ENCODE assay signal across 8 cellular contexts in the genomic region with DNA sequence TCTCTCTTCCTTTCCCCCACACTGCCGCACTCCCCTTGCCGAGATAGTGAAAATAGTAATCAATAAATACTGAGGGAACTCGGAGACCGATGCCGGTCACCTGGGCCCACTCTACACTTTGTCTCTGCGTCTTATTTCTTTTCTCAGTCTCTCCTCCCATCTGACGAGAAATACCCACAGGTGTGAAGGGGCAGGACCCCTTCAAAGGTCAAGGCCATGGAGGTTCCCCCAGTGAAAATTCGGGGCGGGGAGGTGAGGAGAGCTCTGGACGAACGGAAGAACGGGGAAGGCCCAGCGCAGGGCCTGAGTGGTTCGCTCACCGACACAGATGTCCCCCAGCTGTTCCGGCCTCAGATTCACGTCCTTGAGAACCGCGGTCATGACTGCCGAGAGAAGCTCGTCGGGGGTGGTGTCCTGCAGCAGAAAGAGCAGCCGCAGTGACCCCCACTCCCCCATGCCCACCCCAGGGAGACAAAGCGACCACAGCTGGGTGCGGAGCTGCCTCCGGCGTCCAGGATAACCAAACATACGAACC. TPM values are rescaled to one million over a fixed set of nuclear protein-coding genes. Genes with fewer than 3 reads are reported as not detected.
DNase-seq lines count a peak whose midpoint lies in the region; ATAC-seq and TF ChIP-seq lines count a peak whose summit lies in the region.

No MANE protein-coding gene starts in this region.

- H4K20me1 ChIP-seq in HCT116 (ENCODE audit: insufficient read depth) (no peaks in the 10 kb centered on the region), hepatocyte (ENCODE audit: insufficient read depth, poor library complexity, severe bottlenecking) (peaks cover 4% of the 10 kb centered on the region)

- H3K4me2 ChIP-seq in HCT116 (ENCODE audit: low read length): peak overlapping the region; percentile 87
- peak overlapping the region; percentile 88 for H3K4me2 ChIP-seq in hepatocyte

- no peak for ATAC-seq in HCT116
- ATAC-seq in HG03045 (IDR thresholded peaks at IDR 0.05; ENCODE audit: unreplicated experiment): no peak

- RAD21 ChIA-PET in HCT116 (lab: Charles Lee; ENCODE audit: low non-redundant PET in 1 of 2, low total read pairs in 2 of 2, uncharacterized antibody in 2 of 2, unreplicated experiment in 2 of 2): interaction anchor here in 1 of 2 experiments (1.1 kb wide), 1 partner anchor 29 kb away, joined by 3 read pairs; a partner anchor contains a TSS

- no TSS peak for BruUV-seq in HCT116 (replicated peaks; lab: Mats Ljungman, UMichigan)

- peaks cover 12% of the 10 kb centered on the region for H3K79me2 ChIP-seq in HCT116 (ENCODE audit: insufficient read depth, low read length)
- peaks cover 69% of the 10 kb centered on the region for H3K79me2 ChIP-seq in hepatocyte

- no peaks in the 10 kb centered on the region for H3K27me3 Mint-ChIP-seq in activated T-helper 1 cell treated with anti-CD3 and anti-CD28 coated beads, Interleukin-12 subunit alpha, Interleukin-12 subunit beta, Interleukin-2, Interleukin-4 antibody, amounts not matched to agents 30 ng/mL and 10 ng/mL and 1 ng/mL, durations not matched to agents 14 hours and 24 hours and 36 hours (ENCODE audit: insufficient read depth)

- no peak for TF ChIP-seq POLR2A in HCT116 (IDR thresholded peaks at IDR 0.05; ENCODE audit: borderline replicate concordance, extremely low read depth, insufficient read depth, insufficient read length)

- H3K27ac Mint-ChIP-seq in activated T-helper 1 cell treated with anti-CD3 and anti-CD28 coated beads, Interleukin-12 subunit alpha, Interleukin-12 subunit beta, Interleukin-2, Interleukin-4 antibody, amounts not matched to agents 30 ng/mL and 10 ng/mL and 1 ng/mL, durations not matched to agents 14 hours and 24 hours and 36 hours: peak overlapping the region; percentile 88

- H2AFZ ChIP-seq in HCT116 (ENCODE audit: low read depth, low read length, poor library complexity, severe bottlenecking) (no peak overlapping the region), hepatocyte (no peak overlapping the region)

- no peaks in the 10 kb centered on the region for H3K36me3 ChIP-seq in BE2C
- peaks cover 0 to 2% of the 10 kb centered on the region in 2 experiments; a peak in 2 of 4 replicates for H3K36me3 ChIP-seq in HCT116 (ENCODE audit: control insufficient read depth in 1 of 2, insufficient read depth in 2 of 2, low read length in 2 of 2)
- H3K36me3 ChIP-seq in hepatocyte (replicated peaks; ENCODE audit: insufficient read depth, low read depth): no peaks in the 10 kb centered on the region
- peaks cover 30 to 42% (median 37%) of the 10 kb centered on the region in 3 donors for H3K36me3 ChIP-seq in skeletal muscle tissue (ENCODE audit: control insufficient read depth in 3 of 3, insufficient read depth in 3 of 3, low read length in 3 of 3)

- H3K27me3 ChIP-seq in BE2C: no peaks in the 10 kb centered on the region
- H3K27me3 ChIP-seq in HCT116 (ENCODE audit: insufficient read depth, low read length): no peaks in the 10 kb centered on the region
- no peaks in the 10 kb centered on the region for H3K27me3 ChIP-seq in hepatocyte
- peaks cover 0 to 5% (median 0%) of the 10 kb centered on the region in 3 donors for H3K27me3 ChIP-seq in skeletal muscle tissue (ENCODE audit: control insufficient read depth in 3 of 3, insufficient read depth in 3 of 3, low read length in 3 of 3)

- H3K4me1 ChIP-seq in BE2C (no peaks in the 10 kb centered on the region), HCT116 (ENCODE audit: control insufficient read depth in 1 of 2, insufficient read depth in 2 of 2, low read length in 2 of 2) (peaks cover 30 to 63% of the 10 kb centered on the region in 2 experiments), hepatocyte (ENCODE audit: insufficient read depth) (peaks cover 52% of the 10 kb centered on the region), skeletal muscle tissue (ENCODE audit: control insufficient read depth in 3 of 3, insufficient read depth in 3 of 3, low read length in 3 of 3) (peaks cover 27 to 37% (median 29%) of the 10 kb centered on the region in 3 donors)

- peaks cover 73% of the 10 kb centered on the region for H3K4me1 Mint-ChIP-seq in activated T-helper 1 cell treated with anti-CD3 and anti-CD28 coated beads, Interleukin-12 subunit alpha, Interleukin-12 subunit beta, Interleukin-2, Interleukin-4 antibody, amounts not matched to agents 30 ng/mL and 10 ng/mL and 1 ng/mL, durations not matched to agents 14 hours and 24 hours and 36 hours (ENCODE audit: low read depth)

- in situ Hi-C loops in KBM-7 (cut with MboI; ENCODE audit: low pct_unique_long_range_greater_than_20kb, low sequenced_read_pairs): loop anchor here (25.0 kb wide), 1 partner anchor 351 kb away; a partner anchor contains a TSS

- TF ChIP-seq RAD21 in HCT116 (IDR thresholded peaks at IDR 0.05; ENCODE audit: low read depth): no peak

- H3K4me3 ChIP-seq in BE2C (ENCODE audit: low read depth, low read length) (peak overlapping the region; percentile 70), HCT116 (replicated peaks in 1 of 2; ENCODE audit: low read depth in 1 of 2, low read length in 2 of 2) (peak overlapping the region; percentile 87 to 91), hepatocyte (peak overlapping the region; percentile 56), skeletal muscle tissue (ENCODE audit: low read length in 3 of 3) (peak overlapping the region; percentile 88 to 96 (median 95))

- DNase-seq in BE2C: no peak
- DNase-seq in HCT116 (ENCODE audit: low read depth, low spot score): no peak
- DNase-seq in activated T-helper 1 cell treated with anti-CD3 and anti-CD28 coated beads, Interleukin-12 subunit alpha, Interleukin-12 subunit beta, Interleukin-2, Interleukin-4 antibody, amounts not matched to agents 30 ng/mL and 10 ng/mL and 1 ng/mL, durations not matched to agents 14 hours and 24 hours and 36 hours (ENCODE audit: low spot score): no peak
- DNase-seq in hepatocyte (ENCODE audit: low spot score): no peak
- no peak for DNase-seq in DMS114 treated with DMSO at 0.1 percent for 48 hours (lab: John Stamatoyannopoulos, UW; ENCODE audit: unreplicated experiment)
- no peak for DNase-seq in KBM-7

- H3K4me3 Mint-ChIP-seq in activated T-helper 1 cell treated with anti-CD3 and anti-CD28 coated beads, Interleukin-12 subunit alpha, Interleukin-12 subunit beta, Interleukin-2, Interleukin-4 antibody, amounts not matched to agents 30 ng/mL and 10 ng/mL and 1 ng/mL, durations not matched to agents 14 hours and 24 hours and 36 hours: peak overlapping the region; percentile 94

- CTCF ChIA-PET in HCT116 (lab: Charles Lee): interaction anchor here (0.7 to 1.6 kb wide), 6 partner anchors 19 to 360 kb away, joined by 3 to 6 read pairs (median 4); a partner anchor contains a TSS

- peaks cover 33% of the 10 kb centered on the region for H3K36me3 Mint-ChIP-seq in activated T-helper 1 cell treated with anti-CD3 and anti-CD28 coated beads, Interleukin-12 subunit alpha, Interleukin-12 subunit beta, Interleukin-2, Interleukin-4 antibody, amounts not matched to agents 30 ng/mL and 10 ng/mL and 1 ng/mL, durations not matched to agents 14 hours and 24 hours and 36 hours (ENCODE audit: low read depth)

- intact Hi-C loops in HCT116 (cut with micrococcal nuclease): loop anchor here (2.0 to 10.0 kb wide), 2 partner anchors 28 to 318 kb away; a partner anchor contains a TSS
- intact Hi-C loops in activated T-helper 1 cell treated with anti-CD3 and anti-CD28 coated beads, Interleukin-12 subunit alpha, Interleukin-12 subunit beta, Interleukin-2, Interleukin-4 antibody, amounts not matched to agents 30 ng/mL and 10 ng/mL and 1 ng/mL, durations not matched to agents 14 hours and 24 hours and 36 hours (cut with micrococcal nuclease): loop anchor here (5.0 kb wide), 7 partner anchors 121 to 1246 kb away; a partner anchor contains a TSS

- no peaks in the 10 kb centered on the region for H3K9me2 ChIP-seq in HCT116 (ENCODE audit: insufficient read depth)
- no peaks in the 10 kb centered on the region for H3K9me2 ChIP-seq in hepatocyte (replicated peaks; ENCODE audit: insufficient read depth)

- TF ChIP-seq CTCF in BE2C (IDR thresholded peaks at IDR 0.05; ENCODE audit: low read depth, low read length) (no peak), HCT116 (IDR thresholded peaks at IDR 0.05 in 2 of 3, conservative IDR thresholded peaks at IDR 0.05 in 1 of 3; ENCODE audit: borderline replicate concordance in 1 of 3, insufficient read depth in 1 of 3, low read depth in 2 of 3, low read length in 2 of 3) (no peak), hepatocyte (IDR thresholded peaks at IDR 0.05; ENCODE audit: poor library complexity) (no peak)

- 0% methylated on average over 27 of the region's 28 CpGs for WGBS in hepatocyte (ENCODE audit: low lambda C conversion rate, missing lambda C conversion rate)

- POLR2A ChIA-PET in HCT116 (lab: Charles Lee): interaction anchor here (0.9 to 1.0 kb wide), 5 partner anchors 8 to 210 kb away, joined by 3 to 5 read pairs (median 3); a partner anchor contains a TSS

- no peaks in the 10 kb centered on the region for H3K9me3 ChIP-seq in BE2C
- no peaks in the 10 kb centered on the region for H3K9me3 ChIP-seq in HCT116 (ENCODE audit: control insufficient read depth in 1 of 2, insufficient read depth in 1 of 2, low read depth in 1 of 2, low read length in 2 of 2)
- H3K9me3 ChIP-seq in hepatocyte (ENCODE audit: low read depth): no peaks in the 10 kb centered on the region
- no peaks in the 10 kb centered on the region for H3K9me3 ChIP-seq in skeletal muscle tissue (ENCODE audit: control insufficient read depth in 3 of 3, low read length in 3 of 3)

- H3K27ac ChIP-seq in HCT116 (ENCODE audit: low read depth, low read length): peak overlapping the region; percentile 75
- peak overlapping the region; percentile 96 for H3K27ac ChIP-seq in hepatocyte
- peak overlapping the region; percentile 67 for H3K27ac ChIP-seq in skeletal muscle tissue (ENCODE audit: low read depth, low read length)

- H3K9ac ChIP-seq in HCT116 (ENCODE audit: low read length) (peak overlapping the region; percentile 76), skeletal muscle tissue (ENCODE audit: low read depth in 1 of 3, low read length in 3 of 3) (peak overlapping the region; percentile 87 to 96 (median 91))

- no peaks in the 10 kb centered on the region for H3K9me3 Mint-ChIP-seq in activated T-helper 1 cell treated with anti-CD3 and anti-CD28 coated beads, Interleukin-12 subunit alpha, Interleukin-12 subunit beta, Interleukin-2, Interleukin-4 antibody, amounts not matched to agents 30 ng/mL and 10 ng/mL and 1 ng/mL, durations not matched to agents 14 hours and 24 hours and 36 hours

RNA-seq across cellular contexts. Expression of a gene that starts 0.6 kb away (rescaled TPM):
- 40.7 TPM for polyA plus RNA-seq in BE2C (2012; ENCODE audit: insufficient read depth, insufficient read length, low read depth)
- 49.0 TPM for total RNA-seq in HCT116 (2021; ENCODE audit: unreplicated experiment)
- 44.2 and 46.8 TPM in 2 replicates for polyA plus RNA-seq in HCT116 (2012)
- 69.3 and 73.4 TPM in 2 replicates for total RNA-seq in activated T-helper 1 cell treated with anti-CD3 and anti-CD28 coated beads, Interleukin-12 subunit alpha, Interleukin-12 subunit beta, Interleukin-2, Interleukin-4 antibody, amounts not matched to agents 30 ng/mL and 10 ng/mL and 1 ng/mL, durations not matched to agents 14 hours and 24 hours and 36 hours
- total RNA-seq in hepatocyte: 141 and 152 TPM in 2 replicates
- polyA plus RNA-seq in hepatocyte: 213 and 250 TPM in 2 replicates
- total RNA-seq in skeletal muscle tissue: 21.9 TPM

RNA-seq across cellular contexts. Expression of a gene that starts 2.1 kb away (rescaled TPM):
- 9.3 TPM for polyA plus RNA-seq in BE2C (2012; ENCODE audit: insufficient read depth, insufficient read length, low read depth)
- 14.8 TPM for total RNA-seq in HCT116 (2021; ENCODE audit: unreplicated experiment)
- polyA plus RNA-seq in HCT116 (2012): 14.3 and 14.4 TPM in 2 replicates
- total RNA-seq in activated T-helper 1 cell treated with anti-CD3 and anti-CD28 coated beads, Interleukin-12 subunit alpha, Interleukin-12 subunit beta, Interleukin-2, Interleukin-4 antibody, amounts not matched to agents 30 ng/mL and 10 ng/mL and 1 ng/mL, durations not matched to agents 14 hours and 24 hours and 36 hours: 38.6 and 42.1 TPM in 2 replicates
- total RNA-seq in hepatocyte: 12.7 and 14.3 TPM in 2 replicates
- polyA plus RNA-seq in hepatocyte: 44.7 and 51.4 TPM in 2 replicates
- 5.2 TPM for total RNA-seq in skeletal muscle tissue

RNA-seq across cellular contexts. Expression of a gene that starts 29.0 kb away (rescaled TPM):
- 11.0 TPM for polyA plus RNA-seq in BE2C (2012; ENCODE audit: insufficient read depth, insufficient read length, low read depth)
- total RNA-seq in HCT116 (2021; ENCODE audit: unreplicated experiment): 35.1 TPM
- 16.8 and 18.9 TPM in 2 replicates for polyA plus RNA-seq in HCT116 (2012)
- 48.6 and 50.8 TPM in 2 replicates for total RNA-seq in activated T-helper 1 cell treated with anti-CD3 and anti-CD28 coated beads, Interleukin-12 subunit alpha, Interleukin-12 subunit beta, Interleukin-2, Interleukin-4 antibody, amounts not matched to agents 30 ng/mL and 10 ng/mL and 1 ng/mL, durations not matched to agents 14 hours and 24 hours and 36 hours
- total RNA-seq in hepatocyte: 30.7 TPM in 2 replicates
- 11.7 and 15.7 TPM in 2 replicates for polyA plus RNA-seq in hepatocyte
- total RNA-seq in skeletal muscle tissue: 20.9 TPM
